8 cellular contexts compared by ENCODE assay signal in the genomic region with DNA sequence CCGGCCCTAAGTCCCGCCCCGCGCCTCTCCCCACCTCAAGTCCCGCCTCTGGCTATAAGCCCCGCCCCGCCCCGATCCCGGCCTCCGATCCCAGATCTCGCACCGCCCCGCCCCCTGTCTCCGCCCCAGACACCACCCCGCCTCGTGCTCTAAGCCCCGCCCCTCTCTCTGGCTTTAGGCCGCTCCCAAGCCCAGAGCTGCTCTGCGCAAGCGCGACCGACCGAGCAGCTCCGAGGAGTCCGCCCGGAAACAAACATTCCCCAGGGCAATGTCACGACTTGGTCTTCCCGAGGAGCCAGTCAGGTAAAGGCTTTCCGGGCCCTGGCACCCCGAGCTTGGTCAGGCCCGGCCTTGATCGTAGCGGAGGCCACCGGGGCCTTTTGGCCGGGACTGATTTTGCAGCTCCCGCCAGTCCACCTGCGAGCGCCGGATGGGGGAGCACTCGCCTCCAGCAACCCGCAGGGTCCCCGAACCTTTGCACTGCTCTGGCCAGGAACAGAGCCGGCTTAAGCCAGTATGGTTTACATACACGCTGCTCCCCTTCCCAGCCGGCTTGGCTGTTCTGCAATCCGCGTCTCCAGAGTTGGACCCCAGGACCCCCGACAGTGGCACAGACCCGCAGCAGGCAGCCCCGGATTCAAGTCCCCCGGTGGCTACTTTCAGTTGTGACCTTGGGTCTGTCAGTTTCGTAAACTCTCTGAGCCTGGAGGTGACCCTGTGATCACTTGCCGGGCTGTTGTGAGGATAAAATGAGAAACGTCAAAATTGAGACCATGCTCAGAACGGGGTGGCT. TPM values are rescaled to one million over a fixed set of nuclear protein-coding genes. Genes with fewer than 3 reads are reported as not detected.
DNase-seq lines count a peak whose midpoint lies in the region; ATAC-seq and TF ChIP-seq lines count a peak whose summit lies in the region.

A gene (plus strand): TSS at position 200 of the 793 bp plus-strand sequence. CDS start 69 bp downstream, at position 269.

- H3K27me3 ChIP-seq in CD4-positive, alpha-beta T cell (ENCODE audit: control insufficient read depth, insufficient read depth, low read length) = no peaks in the 10 kb centered on the region
- no peaks in the 10 kb centered on the region for H3K27me3 ChIP-seq in lower lobe of right lung (ENCODE audit: low read depth)

- TF ChIP-seq CTCF in CD4-positive, alpha-beta T cell (IDR thresholded peaks at IDR 0.05) = no peak
- TF ChIP-seq CTCF in lower lobe of right lung (IDR thresholded peaks at IDR 0.05) = peak; percentile 33

- H3K4me1 Mint-ChIP-seq in CD4-positive, alpha-beta T cell (ENCODE audit: low read depth) = peaks cover 17% of the 10 kb centered on the region
- H3K4me1 Mint-ChIP-seq in activated CD4-positive, alpha-beta memory T cell treated with anti-CD3 and anti-CD28 coated beads, Interleukin-2, amount 10 ng/mL, durations not matched to agents 7 days and 5 days = peaks cover 13% of the 10 kb centered on the region

- peak; percentile 93 for ATAC-seq in CD4-positive, alpha-beta T cell (ENCODE audit: poor library complexity)
- ATAC-seq in GM19372 (IDR thresholded peaks at IDR 0.05; ENCODE audit: low read depth, unreplicated experiment) (peak; percentile 87), HG03521 (IDR thresholded peaks at IDR 0.05; ENCODE audit: unreplicated experiment) (peak; percentile 86), lower lobe of right lung (peak; percentile 100)

- peak within 1 kb of the TSS; percentile 84 for H3K4me3 ChIP-seq in lower lobe of right lung

- H3K27ac ChIP-seq in CD4-positive, alpha-beta T cell (ENCODE audit: low read depth, low read length) = peak within 1 kb of the TSS; percentile 46
- H3K27ac ChIP-seq in lower lobe of right lung = peak within 1 kb of the TSS; percentile 92

- H3K27me3 Mint-ChIP-seq in CD4-positive, alpha-beta T cell = no peaks in the 10 kb centered on the region
- H3K27me3 Mint-ChIP-seq in activated CD4-positive, alpha-beta memory T cell treated with anti-CD3 and anti-CD28 coated beads, Interleukin-2, amount 10 ng/mL, durations not matched to agents 7 days and 5 days = no peaks in the 10 kb centered on the region

- CTCF ChIA-PET in CD4-positive, alpha-beta T cell (lab: Charles Lee) = no interaction called here
- CTCF ChIA-PET in activated CD4-positive, alpha-beta memory T cell treated with anti-CD3 and anti-CD28 coated beads, Interleukin-2, amount 10 ng/mL, durations not matched to agents 7 days and 5 days (lab: Charles Lee) = interaction anchor here (1.0 to 1.5 kb wide), 4 partner anchors 10 to 378 kb away, joined by 3 to 6 read pairs (median 4); no protein-coding TSS in a partner anchor

- peak within 1 kb of the TSS; percentile 87 for H3K27ac Mint-ChIP-seq in CD4-positive, alpha-beta T cell
- peak within 1 kb of the TSS; percentile 67 for H3K27ac Mint-ChIP-seq in activated CD4-positive, alpha-beta memory T cell treated with anti-CD3 and anti-CD28 coated beads, Interleukin-2, amount 10 ng/mL, durations not matched to agents 7 days and 5 days

- intact Hi-C loops in CD4-positive, alpha-beta T cell (cut with DNase I, micrococcal nuclease) = loop anchor here in 1 of 2 experiments (1.0 to 10.0 kb wide), 4 partner anchors 376 to 1882 kb away; a partner anchor contains a TSS
- intact Hi-C loops in lower lobe of right lung (cut with DNase I) = no loop called here

- no peaks in the 10 kb centered on the region for H3K36me3 ChIP-seq in lower lobe of right lung

- no peaks in the 10 kb centered on the region for H3K9me3 ChIP-seq in CD4-positive, alpha-beta T cell (ENCODE audit: control insufficient read depth, low read length)
- no peaks in the 10 kb centered on the region for H3K9me3 ChIP-seq in lower lobe of right lung

- no peaks in the 10 kb centered on the region for H3K9me3 Mint-ChIP-seq in CD4-positive, alpha-beta T cell
- H3K9me3 Mint-ChIP-seq in activated CD4-positive, alpha-beta memory T cell treated with anti-CD3 and anti-CD28 coated beads, Interleukin-2, amount 10 ng/mL, durations not matched to agents 7 days and 5 days = peaks cover 6% of the 10 kb centered on the region

- peaks cover 12% of the 10 kb centered on the region for H3K4me1 ChIP-seq in lower lobe of right lung

- POLR2A ChIA-PET in CD4-positive, alpha-beta T cell (lab: Charles Lee) = interaction anchor here (0.6 to 1.9 kb wide), 4 partner anchors 11 to 532 kb away, joined by 3 to 6 read pairs (median 4); a partner anchor contains a TSS
- POLR2A ChIA-PET in activated CD4-positive, alpha-beta memory T cell treated with anti-CD3 and anti-CD28 coated beads, Interleukin-2, amount 10 ng/mL, durations not matched to agents 7 days and 5 days (lab: Charles Lee) = interaction anchor here (1.3 to 2.0 kb wide), 4 partner anchors 9 to 377 kb away, joined by 3 to 6 read pairs (median 4); a partner anchor contains a TSS

- H3K4me3 Mint-ChIP-seq in CD4-positive, alpha-beta T cell = peak within 1 kb of the TSS; percentile 94
- H3K4me3 Mint-ChIP-seq in activated CD4-positive, alpha-beta memory T cell treated with anti-CD3 and anti-CD28 coated beads, Interleukin-2, amount 10 ng/mL, durations not matched to agents 7 days and 5 days = peak within 1 kb of the TSS; percentile 79

- peaks cover 16% of the 10 kb centered on the region for H3K36me3 Mint-ChIP-seq in CD4-positive, alpha-beta T cell (ENCODE audit: low read depth)
- H3K36me3 Mint-ChIP-seq in activated CD4-positive, alpha-beta memory T cell treated with anti-CD3 and anti-CD28 coated beads, Interleukin-2, amount 10 ng/mL, durations not matched to agents 7 days and 5 days (ENCODE audit: low read depth) = peaks cover 5% of the 10 kb centered on the region

- DNase-seq in CD4-positive, alpha-beta T cell = peak; percentile 85 to 99 (median 94)
- DNase-seq in NCI-H69 (lab: John Stamatoyannopoulos, UW) = peak; percentile 82
- peak; percentile 97 for DNase-seq in activated CD4-positive, alpha-beta memory T cell treated with anti-CD3 and anti-CD28 coated beads, Interleukin-2, amount 10 ng/mL, durations not matched to agents 7 days and 5 days
- DNase-seq in ecto neural progenitor cell (ENCODE audit: low spot score) = peak; percentile 99
- DNase-seq in lower lobe of right lung = peak; percentile 99
- peak; percentile 93 to 99 (median 93) for DNase-seq in stimulated activated CD4-positive, alpha-beta T cell treated with anti-CD3 and anti-CD28 coated beads, TNF-alpha, amount 100 ng/mL, for 1 hour (ENCODE audit: low read depth in 3 of 3, low spot score in 1 of 3)

RNA-seq across cellular contexts. Expression of the gene that starts here (rescaled TPM):
- 1 to 10 TPM in 1 of 2 experiments, under 1 TPM in 1; 0.93 to 1.5 TPM for total RNA-seq in CD4-positive, alpha-beta T cell
- total RNA-seq in activated CD4-positive, alpha-beta memory T cell treated with anti-CD3 and anti-CD28 coated beads, Interleukin-2, amount 10 ng/mL, durations not matched to agents 7 days and 5 days = 1 to 10 TPM; 5.3 to 6.5 TPM
- total RNA-seq in lower lobe of right lung = 9.2 TPM

Comparison
In these comparisons a context has a peak if more than half of its experiments do, and no peak if none do; other contexts are left out.
1. Peak in every context shown above with its lines: DNase-seq, ATAC-seq, H3K4me3 ChIP-seq and H3K27ac ChIP-seq.